ENCODE assay signal across 2 cellular contexts in genomic region chr4:3107271-3108185, GRCh38.
TF ChIP-seq lines count a peak whose summit lies in the region.

No MANE protein-coding gene starts in this region.

TF ChIP-seq in SK-N-SH, 30 proteins besides CTCF, POLR2A, EP300 and RAD21 (continued from another document):
- TF ChIP-seq FOSL2 (IDR thresholded peaks at IDR 0.05; ENCODE audit: borderline replicate concordance, low read depth) (no peak), FOXM1 (IDR thresholded peaks at IDR 0.05; ENCODE audit: low read depth) (no peak), PBX3 (IDR thresholded peaks at IDR 0.05) (no peak), SMC3 (IDR thresholded peaks at IDR 0.05; ENCODE audit: low read depth, low read length) (no peak), EZH2phosphoT487 (IDR thresholded peaks at IDR 0.05; ENCODE audit: borderline replicate concordance, low read depth) (no peak), POLR2AphosphoS5 (IDR thresholded peaks at IDR 0.05; ENCODE audit: low read depth, low read length) (no peak), REST (IDR thresholded peaks at IDR 0.05; ENCODE audit: low read depth, low read length) (no peak), TAF1 (IDR thresholded peaks at IDR 0.05; ENCODE audit: borderline replicate concordance, low read depth, low read length) (no peak), IRF3 (IDR thresholded peaks at IDR 0.05; ENCODE audit: low read depth, low read length) (no peak), GATA2 (CRISPR knock-in tag; IDR thresholded peaks at IDR 0.05) (no peak), RCOR1 (IDR thresholded peaks at IDR 0.05; ENCODE audit: low read length) (no peak)

TF ChIP-seq in SK-N-SH treated with all-trans-retinoic acid at 6 μM for 48 hours, 23 proteins besides CTCF, POLR2A, EP300 and RAD21 (continued from another document):
- TF ChIP-seq ZFP30 (CRISPR knock-in tag; IDR thresholded peaks at IDR 0.05) (no peak), ZNF70 (CRISPR knock-in tag; IDR thresholded peaks at IDR 0.05) (no peak), ZNF8 (CRISPR knock-in tag; IDR thresholded peaks at IDR 0.05) (no peak), CSDC2 (CRISPR knock-in tag; IDR thresholded peaks at IDR 0.05) (no peak), BACH2 (CRISPR knock-in tag; IDR thresholded peaks at IDR 0.05; ENCODE audit: borderline replicate concordance) (no peak)
